In genomic region chr19:1226522-1227312, GRCh38 we compare ENCODE assay signal across 1 cellular context.
A peak's percentile ranks its signal among the peaks of the same experiment; 100 is the strongest.
TF ChIP-seq lines count a peak whose summit lies in the region.

No MANE protein-coding gene starts in this region.

TF ChIP-seq in HEK293, 187 proteins besides CTCF, POLR2A, EP300 and RAD21 (continued from another document):
- TF ChIP-seq ZNF501 (tag by site-specific recombination; IDR thresholded peaks at IDR 0.05), result no peak
- peak; percentile 64; the same call in 1 of the 2 replicates for TF ChIP-seq HIC1 (tag by site-specific recombination; IDR thresholded peaks at IDR 0.05)
- peak; percentile 53 for TF ChIP-seq ZNF449 (tag by site-specific recombination; IDR thresholded peaks at IDR 0.05)
- 0 out of 2 replicates have a peak, but pooled peaks have one; percentile 11 for TF ChIP-seq KLF17 (tag by site-specific recombination; IDR thresholded peaks at IDR 0.05)
- TF ChIP-seq ZNF623 (tag by site-specific recombination; IDR thresholded peaks at IDR 0.05), result no peak
- no peak for TF ChIP-seq ZSCAN16 (tag by site-specific recombination; IDR thresholded peaks at IDR 0.05)
- TF ChIP-seq KLF8 (tag by site-specific recombination; IDR thresholded peaks at IDR 0.05), result peak; percentile 86
- TF ChIP-seq ZNF548 (tag by site-specific recombination; IDR thresholded peaks at IDR 0.05), result no peak
- no peak for TF ChIP-seq ZNF341 (tag by site-specific recombination; IDR thresholded peaks at IDR 0.05; ENCODE audit: low read depth)
- no peak for TF ChIP-seq ZNF132 (tag by site-specific recombination; IDR thresholded peaks at IDR 0.05; ENCODE audit: borderline replicate concordance)
- 0 out of 2 replicates have a peak, but pooled peaks have one; percentile 3 for TF ChIP-seq GLIS2 (tag by site-specific recombination; IDR thresholded peaks at IDR 0.05)
- no peak for TF ChIP-seq ZNF248 (tag by site-specific recombination; IDR thresholded peaks at IDR 0.05)
